ENCODE assay signal across 1 cellular context in the genomic region with DNA sequence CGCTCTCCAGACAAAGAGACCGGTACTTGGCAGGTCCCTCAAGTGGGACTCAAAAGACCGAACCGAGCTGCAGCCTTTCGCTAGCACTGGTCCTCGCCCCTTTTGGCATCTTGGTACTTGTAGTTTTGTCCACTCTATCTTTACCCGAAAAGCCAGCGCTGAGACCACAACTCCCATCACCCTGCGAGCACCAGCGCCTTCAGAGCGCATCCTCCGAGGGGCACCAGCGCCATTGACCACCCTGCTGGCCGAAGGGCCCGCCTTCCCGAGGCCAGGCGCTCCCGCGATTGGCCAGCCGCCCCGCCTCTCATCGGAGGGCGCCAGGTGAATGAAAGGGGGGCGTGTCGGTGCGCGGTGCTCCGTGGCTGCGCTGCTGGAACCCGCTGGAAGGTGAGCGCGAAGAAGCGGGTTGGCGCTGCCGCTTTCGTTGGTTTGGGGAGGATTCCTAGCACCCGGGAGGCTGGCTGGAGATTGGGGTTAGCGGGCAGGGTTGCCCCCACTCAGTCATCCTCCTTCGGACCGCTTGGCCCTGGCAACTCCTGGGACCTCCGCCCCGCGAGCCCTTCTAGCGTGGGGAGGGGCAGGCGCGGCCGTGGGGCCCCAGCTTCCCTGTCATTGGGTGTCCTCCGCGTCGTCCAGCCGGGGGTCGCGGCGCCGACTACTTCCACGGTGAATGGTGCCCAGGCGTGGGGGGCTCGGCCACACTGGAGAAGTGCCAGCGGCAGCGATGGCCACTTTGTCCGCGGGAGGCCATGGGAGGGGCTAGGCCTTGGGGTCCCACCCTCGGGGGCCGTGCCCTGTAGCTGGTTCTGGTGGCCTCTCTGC.
TF ChIP-seq lines count a peak whose summit lies in the region.

ZBTB8B (plus strand) TSS at position 357 of the 825 bp plus-strand sequence. CDS start 5,553 bp downstream, outside the sequence.

TF ChIP-seq in WTC11, 78 proteins besides CTCF, POLR2A, EP300 and RAD21 (continued from another document):
- TF ChIP-seq, protein P1, sequence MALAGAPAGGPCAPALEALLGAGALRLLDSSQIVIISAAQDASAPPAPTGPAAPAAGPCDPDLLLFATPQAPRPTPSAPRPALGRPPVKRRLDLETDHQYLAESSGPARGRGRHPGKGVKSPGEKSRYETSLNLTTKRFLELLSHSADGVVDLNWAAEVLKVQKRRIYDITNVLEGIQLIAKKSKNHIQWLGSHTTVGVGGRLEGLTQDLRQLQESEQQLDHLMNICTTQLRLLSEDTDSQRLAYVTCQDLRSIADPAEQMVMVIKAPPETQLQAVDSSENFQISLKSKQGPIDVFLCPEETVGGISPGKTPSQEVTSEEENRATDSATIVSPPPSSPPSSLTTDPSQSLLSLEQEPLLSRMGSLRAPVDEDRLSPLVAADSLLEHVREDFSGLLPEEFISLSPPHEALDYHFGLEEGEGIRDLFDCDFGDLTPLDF (CRISPR knock-in tag; IDR thresholded peaks at IDR 0.05): no peak
- no peak for TF ChIP-seq MYBL2 (CRISPR knock-in tag; IDR thresholded peaks at IDR 0.05)
- TF ChIP-seq MXD4 (CRISPR knock-in tag; IDR thresholded peaks at IDR 0.05; ENCODE audit: borderline replicate concordance): no peak
- peak; percentile 70; the same call in 1 of the 2 replicates for TF ChIP-seq FOXP1 (CRISPR knock-in tag; IDR thresholded peaks at IDR 0.05; ENCODE audit: borderline replicate concordance)
